10 cellular contexts compared by ENCODE assay signal in genomic region chr6:161169690-161170089, GRCh38.
DNase-seq lines count a peak whose midpoint lies in the region; ATAC-seq and TF ChIP-seq lines count a peak whose summit lies in the region.
"Had no signal": no experiment of that assay in that cellular context is flagged by ENCODE, and none has a peak within 500 bp of the region (broad histone marks: within the 10 kb centered on the region; RNA-seq: fewer than 3 reads in every experiment).

No MANE protein-coding gene starts in this region.

- no peaks in the 10 kb centered on the region for H3K9me3 ChIP-seq in A673 (ENCODE audit: low read depth, low read length, poor library complexity, severe bottlenecking)
- H3K9me3 ChIP-seq in HCT116 (ENCODE audit: control insufficient read depth in 1 of 2, insufficient read depth in 1 of 2, low read depth in 1 of 2, low read length in 2 of 2): no peaks in the 10 kb centered on the region
- H3K9me3 ChIP-seq in RWPE2 (ENCODE audit: severe bottlenecking): no peaks in the 10 kb centered on the region
- no peaks in the 10 kb centered on the region for H3K9me3 ChIP-seq in smooth muscle cell (replicated peaks; ENCODE audit: low read depth)
- H3K9me3 ChIP-seq: psoas muscle had no signal

- H2AFZ ChIP-seq in HCT116 (ENCODE audit: low read depth, low read length, poor library complexity, severe bottlenecking) (no peak overlapping the region), smooth muscle cell (ENCODE audit: low read depth) (no peak overlapping the region)

- no peak overlapping the region for H3K27ac ChIP-seq in A673 (ENCODE audit: low read depth, low read length, poor library complexity, severe bottlenecking)
- H3K27ac ChIP-seq in HCT116 (ENCODE audit: low read depth, low read length): no peak overlapping the region
- peak overlapping the region; percentile 30 for H3K27ac ChIP-seq in RWPE2 (ENCODE audit: poor library complexity, severe bottlenecking)
- H3K27ac ChIP-seq in smooth muscle cell (ENCODE audit: low read depth): no peak overlapping the region
- H3K27ac ChIP-seq: coronary artery, psoas muscle had no signal

- no peak for TF ChIP-seq POLR2A in HCT116 (IDR thresholded peaks at IDR 0.05; ENCODE audit: borderline replicate concordance, extremely low read depth, insufficient read depth, insufficient read length)

- H3K9me3 Mint-ChIP-seq in activated T-helper 2 cell treated with anti-CD3 and anti-CD28 coated beads, Interferon-gamma antibody, Interleukin-2, Interleukin-4, amounts not matched to agents 10 μg/mL and 5 μg/mL and 100 μg/mL, durations not matched to agents 14 hours and 24 hours and 36 hours: no peaks in the 10 kb centered on the region

- no peak for ATAC-seq in HCT116
- ATAC-seq in RWPE2 (ENCODE audit: low read depth): peak; percentile 42
- ATAC-seq in HG03280 (IDR thresholded peaks at IDR 0.05; ENCODE audit: unreplicated experiment): no peak
- no peak for ATAC-seq in HG02870 (IDR thresholded peaks at IDR 0.05; ENCODE audit: unreplicated experiment)
- ATAC-seq: psoas muscle had no signal

- H3K4me3 ChIP-seq in A673 (ENCODE audit: low read depth, low read length, poor library complexity, severe bottlenecking) (no peak overlapping the region), HCT116 (replicated peaks in 1 of 2; ENCODE audit: low read depth in 1 of 2, low read length in 2 of 2) (no peak overlapping the region), RWPE2 (ENCODE audit: severe bottlenecking) (no peak overlapping the region), smooth muscle cell (no peak overlapping the region)
- H3K4me3 ChIP-seq: coronary artery, psoas muscle had no signal

- H3K4me1 Mint-ChIP-seq in activated T-helper 2 cell treated with anti-CD3 and anti-CD28 coated beads, Interferon-gamma antibody, Interleukin-2, Interleukin-4, amounts not matched to agents 10 μg/mL and 5 μg/mL and 100 μg/mL, durations not matched to agents 14 hours and 24 hours and 36 hours (ENCODE audit: low read depth): peaks cover 4% of the 10 kb centered on the region

- DNase-seq in A673 (ENCODE audit: low spot score) (peak; percentile 22), HCT116 (ENCODE audit: low read depth, low spot score) (no peak), RWPE2 (ENCODE audit: low spot score) (no peak), fibroblast of the conjunctiva (ENCODE audit: low read depth) (peak; percentile 71), smooth muscle cell (lab: John Stamatoyannopoulos, UW; ENCODE audit: unreplicated experiment) (no peak)
- DNase-seq in activated T-helper 2 cell treated with anti-CD3 and anti-CD28 coated beads, Interferon-gamma antibody, Interleukin-2, Interleukin-4, amounts not matched to agents 10 μg/mL and 5 μg/mL and 100 μg/mL, durations not matched to agents 14 hours and 24 hours and 36 hours (ENCODE audit: low spot score): no peak

- no peaks in the 10 kb centered on the region for H3K9me2 ChIP-seq in HCT116 (ENCODE audit: insufficient read depth)

- POLR2A ChIA-PET in A673 (lab: Charles Lee; ENCODE audit: low non-redundant PET): no interaction called here
- POLR2A ChIA-PET in HCT116 (lab: Charles Lee): interaction anchor here (1.7 kb wide), 1 partner anchor 201 kb away, joined by 3 read pairs; no protein-coding TSS in a partner anchor

- H3K27ac Mint-ChIP-seq in activated T-helper 2 cell treated with anti-CD3 and anti-CD28 coated beads, Interferon-gamma antibody, Interleukin-2, Interleukin-4, amounts not matched to agents 10 μg/mL and 5 μg/mL and 100 μg/mL, durations not matched to agents 14 hours and 24 hours and 36 hours: no peak overlapping the region

- WGBS in smooth muscle cell (ENCODE audit: low lambda C conversion rate): 77% methylated on average over 4 of the region's 4 CpGs

- H4K20me1 ChIP-seq in HCT116 (ENCODE audit: insufficient read depth) (no peaks in the 10 kb centered on the region), smooth muscle cell (ENCODE audit: low read depth) (peaks cover 61% of the 10 kb centered on the region)

- BruUV-seq in A673 (replicated peaks; lab: Mats Ljungman, UMichigan) (no TSS peak), HCT116 (replicated peaks; lab: Mats Ljungman, UMichigan) (no TSS peak)

- intact Hi-C loops in A673 (cut with micrococcal nuclease; ENCODE audit: unreplicated experiment): no loop called here
- intact Hi-C loops in HCT116 (cut with micrococcal nuclease): loop anchor here (10.0 kb wide), 1 partner anchor 105 kb away; the partner anchor contains the start of gene AGPAT4
- intact Hi-C loops in activated T-helper 2 cell treated with anti-CD3 and anti-CD28 coated beads, Interferon-gamma antibody, Interleukin-2, Interleukin-4, amounts not matched to agents 10 μg/mL and 5 μg/mL and 100 μg/mL, durations not matched to agents 14 hours and 24 hours and 36 hours (cut with micrococcal nuclease): no loop called here

- H3K9ac ChIP-seq in HCT116 (ENCODE audit: low read length): no peak overlapping the region
- H3K9ac ChIP-seq in smooth muscle cell (ENCODE audit: low read depth): no peak overlapping the region

- no peaks in the 10 kb centered on the region for H3K4me1 ChIP-seq in A673 (ENCODE audit: insufficient read depth, low read length, poor library complexity, severe bottlenecking)
- H3K4me1 ChIP-seq in HCT116 (ENCODE audit: control insufficient read depth in 1 of 2, insufficient read depth in 2 of 2, low read length in 2 of 2): peaks cover 15 to 27% of the 10 kb centered on the region in 2 experiments
- peaks cover 16% of the 10 kb centered on the region for H3K4me1 ChIP-seq in RWPE2 (ENCODE audit: insufficient read depth, poor library complexity, severe bottlenecking)
- peaks cover 7% of the 10 kb centered on the region for H3K4me1 ChIP-seq in smooth muscle cell (ENCODE audit: low read depth)
- H3K4me1 ChIP-seq: psoas muscle had no signal

- H3K27me3 Mint-ChIP-seq in activated T-helper 2 cell treated with anti-CD3 and anti-CD28 coated beads, Interferon-gamma antibody, Interleukin-2, Interleukin-4, amounts not matched to agents 10 μg/mL and 5 μg/mL and 100 μg/mL, durations not matched to agents 14 hours and 24 hours and 36 hours (ENCODE audit: low read depth): no peaks in the 10 kb centered on the region

- RAD21 ChIA-PET in HCT116 (lab: Charles Lee; ENCODE audit: low non-redundant PET in 1 of 2, low total read pairs in 2 of 2, uncharacterized antibody in 2 of 2, unreplicated experiment in 2 of 2): no interaction called here

- no peaks in the 10 kb centered on the region for H3K36me3 ChIP-seq in A673 (ENCODE audit: insufficient read depth, low read length, poor library complexity, severe bottlenecking)
- H3K36me3 ChIP-seq in HCT116 (ENCODE audit: control insufficient read depth in 1 of 2, insufficient read depth in 2 of 2, low read length in 2 of 2): no peaks in the 10 kb centered on the region
- no peaks in the 10 kb centered on the region for H3K36me3 ChIP-seq in RWPE2 (ENCODE audit: low read depth)
- H3K36me3 ChIP-seq in smooth muscle cell (ENCODE audit: low read depth): no peaks in the 10 kb centered on the region

- TF ChIP-seq CTCF in A673 (conservative IDR thresholded peaks at IDR 0.05; ENCODE audit: low read depth, low read length): no peak
- TF ChIP-seq CTCF in HCT116 (IDR thresholded peaks at IDR 0.05 in 2 of 3, conservative IDR thresholded peaks at IDR 0.05 in 1 of 3; ENCODE audit: borderline replicate concordance in 1 of 3, insufficient read depth in 1 of 3, low read depth in 2 of 3, low read length in 2 of 3): no peak
- TF ChIP-seq CTCF in RWPE2 (IDR thresholded peaks at IDR 0.05; ENCODE audit: poor library complexity, severe bottlenecking): no peak
- TF ChIP-seq CTCF in smooth muscle cell (IDR thresholded peaks at IDR 0.05; ENCODE audit: borderline replicate concordance, insufficient read depth, poor library complexity, severe bottlenecking): no peak

- H3K36me3 Mint-ChIP-seq in activated T-helper 2 cell treated with anti-CD3 and anti-CD28 coated beads, Interferon-gamma antibody, Interleukin-2, Interleukin-4, amounts not matched to agents 10 μg/mL and 5 μg/mL and 100 μg/mL, durations not matched to agents 14 hours and 24 hours and 36 hours (ENCODE audit: low read depth): no peaks in the 10 kb centered on the region

- H3K4me2 ChIP-seq in HCT116 (ENCODE audit: low read length) (0 out of 2 replicates have a peak overlapping the region, but pooled peaks have one; percentile 49), smooth muscle cell (no peak overlapping the region)

- H3K79me2 ChIP-seq in HCT116 (ENCODE audit: insufficient read depth, low read length) (no peaks in the 10 kb centered on the region), smooth muscle cell (ENCODE audit: low read depth) (peaks cover 36% of the 10 kb centered on the region)

- H3F3A ChIP-seq in smooth muscle cell (ENCODE audit: low read depth): peaks cover 5% of the 10 kb centered on the region

- H3K27me3 ChIP-seq in A673 (replicated peaks; ENCODE audit: insufficient read depth, low read depth, low read length, poor library complexity): no peaks in the 10 kb centered on the region
- no peaks in the 10 kb centered on the region for H3K27me3 ChIP-seq in HCT116 (ENCODE audit: insufficient read depth, low read length)
- H3K27me3 ChIP-seq in RWPE2 (ENCODE audit: insufficient read depth, poor library complexity, severe bottlenecking): no peaks in the 10 kb centered on the region
- no peaks in the 10 kb centered on the region for H3K27me3 ChIP-seq in smooth muscle cell (ENCODE audit: low read depth)

- no peak overlapping the region for H3K4me3 Mint-ChIP-seq in activated T-helper 2 cell treated with anti-CD3 and anti-CD28 coated beads, Interferon-gamma antibody, Interleukin-2, Interleukin-4, amounts not matched to agents 10 μg/mL and 5 μg/mL and 100 μg/mL, durations not matched to agents 14 hours and 24 hours and 36 hours (ENCODE audit: low read depth)

- TF ChIP-seq RAD21 in HCT116 (IDR thresholded peaks at IDR 0.05; ENCODE audit: low read depth): no peak

- CTCF ChIA-PET in A673 (lab: Charles Lee) (no interaction called here), HCT116 (lab: Charles Lee) (no interaction called here)

Comparison
In these comparisons a context has a peak if more than half of its experiments do, and no peak if none do; other contexts are left out.
1. DNase-seq: peak in A673 (single experiment) and fibroblast of the conjunctiva (single experiment); none in HCT116 (single experiment), RWPE2 (single experiment), activated T-helper 2 cell treated with anti-CD3 and anti-CD28 coated beads, Interferon-gamma antibody, Interleukin-2, Interleukin-4, amounts not matched to agents 10 μg/mL and 5 μg/mL and 100 μg/mL, durations not matched to agents 14 hours and 24 hours and 36 hours (single experiment) and smooth muscle cell (single experiment).